Comparison of ENCODE assay signal across 8 cellular contexts in the genomic region with DNA sequence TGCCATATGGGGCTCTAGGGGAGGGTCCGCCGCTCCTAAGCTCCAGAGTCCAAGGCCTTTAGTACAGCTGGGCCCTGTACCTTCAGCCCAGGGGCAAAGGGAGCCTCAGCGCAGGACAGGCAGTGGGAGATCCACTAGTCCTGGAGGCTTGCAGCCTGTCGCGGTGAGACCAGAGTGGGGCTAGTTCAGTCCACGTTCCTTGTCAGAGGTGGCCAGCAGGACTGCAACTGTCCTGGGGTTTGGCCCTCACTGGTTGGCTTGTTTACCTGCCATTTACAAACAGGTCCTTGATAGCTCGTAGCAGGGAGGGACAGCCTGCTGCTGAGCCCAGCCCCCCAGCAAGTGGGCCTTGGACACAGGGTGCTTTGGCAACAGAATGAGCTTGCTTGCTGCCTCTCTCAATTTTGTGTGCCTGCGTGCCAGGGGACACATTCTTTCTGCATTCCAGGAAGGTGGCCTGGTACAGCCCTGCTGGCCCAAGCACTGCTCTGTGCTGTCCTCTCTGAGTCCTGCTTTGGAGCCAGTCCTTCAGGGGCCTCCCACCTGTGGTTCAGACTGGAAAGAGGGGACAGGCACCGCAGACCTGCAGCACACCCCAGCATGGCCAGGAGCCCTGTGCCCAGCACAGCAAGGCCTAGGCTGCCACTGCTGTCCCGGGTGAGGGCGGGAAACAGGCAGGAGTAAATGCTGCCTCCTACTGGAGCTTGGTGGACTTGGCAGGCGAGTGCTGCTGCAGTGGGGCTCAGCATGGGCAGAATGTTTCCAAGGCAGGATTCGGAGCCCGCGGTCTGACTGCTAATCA. TPM values are rescaled to one million over a fixed set of nuclear protein-coding genes. Genes with fewer than 3 reads are reported as not detected.
A peak's percentile ranks its signal among the peaks of the same experiment; 100 is the strongest.
DNase-seq lines count a peak whose midpoint lies in the region; ATAC-seq and TF ChIP-seq lines count a peak whose summit lies in the region.

No MANE protein-coding gene starts in this region.

- peaks cover 4% of the 10 kb centered on the region for H3K4me1 Mint-ChIP-seq in activated CD8-positive, alpha-beta memory T cell treated with anti-CD3 and anti-CD28 coated beads, Interleukin-2, amount 10 ng/mL, durations not matched to agents 7 days and 5 days
- peaks cover 26% of the 10 kb centered on the region for H3K4me1 Mint-ChIP-seq in glutamatergic neuron (ENCODE audit: low read depth, unreplicated experiment)

- DNase-seq in CMK (ENCODE audit: low read depth) (peak; percentile 32), HuH-7 (ENCODE audit: low spot score) (peak; percentile 90), glutamatergic neuron (peak; percentile 69), renal cortical epithelial cell (ENCODE audit: low read depth) (peak; percentile 43), HPDE6-E6E7 (ENCODE audit: extremely low spot score) (no peak), NCI-H1417 (lab: John Stamatoyannopoulos, UW) (no peak)
- peak; percentile 57 for DNase-seq in activated CD8-positive, alpha-beta memory T cell treated with anti-CD3 and anti-CD28 coated beads, Interleukin-2, amount 10 ng/mL, durations not matched to agents 7 days and 5 days

- no peak overlapping the region for H3K27ac Mint-ChIP-seq in activated CD8-positive, alpha-beta memory T cell treated with anti-CD3 and anti-CD28 coated beads, Interleukin-2, amount 10 ng/mL, durations not matched to agents 7 days and 5 days
- H3K27ac Mint-ChIP-seq in glutamatergic neuron (ENCODE audit: unreplicated experiment): no peak overlapping the region

- H3K4me3 Mint-ChIP-seq in activated CD8-positive, alpha-beta memory T cell treated with anti-CD3 and anti-CD28 coated beads, Interleukin-2, amount 10 ng/mL, durations not matched to agents 7 days and 5 days: no peak overlapping the region
- H3K4me3 Mint-ChIP-seq in glutamatergic neuron (ENCODE audit: unreplicated experiment): no peak overlapping the region

- H3K36me3 Mint-ChIP-seq in activated CD8-positive, alpha-beta memory T cell treated with anti-CD3 and anti-CD28 coated beads, Interleukin-2, amount 10 ng/mL, durations not matched to agents 7 days and 5 days: no peaks in the 10 kb centered on the region
- H3K36me3 Mint-ChIP-seq in glutamatergic neuron (ENCODE audit: unreplicated experiment): no peaks in the 10 kb centered on the region

- TF ChIP-seq CTCF in glutamatergic neuron (IDR thresholded peaks at IDR 0.05; ENCODE audit: partially characterized antibody, unreplicated experiment): peak; percentile 62

- ATAC-seq in activated CD8-positive, alpha-beta memory T cell treated with anti-CD3 and anti-CD28 coated beads, Interleukin-2, amount 10 ng/mL, durations not matched to agents 7 days and 5 days: peak; percentile 69
- ATAC-seq in HG02884 (IDR thresholded peaks at IDR 0.05; ENCODE audit: unreplicated experiment): no peak

- CTCF ChIA-PET in activated CD8-positive, alpha-beta memory T cell treated with anti-CD3 and anti-CD28 coated beads, Interleukin-2, amount 10 ng/mL, durations not matched to agents 7 days and 5 days (lab: Charles Lee): interaction anchor here (0.8 to 3.5 kb wide), 14 partner anchors 10 to 193 kb away, joined by 3 to 16 read pairs (median 4); a partner anchor contains a TSS

- H3K27me3 Mint-ChIP-seq in activated CD8-positive, alpha-beta memory T cell treated with anti-CD3 and anti-CD28 coated beads, Interleukin-2, amount 10 ng/mL, durations not matched to agents 7 days and 5 days: no peaks in the 10 kb centered on the region
- peaks cover 5% of the 10 kb centered on the region for H3K27me3 Mint-ChIP-seq in glutamatergic neuron (ENCODE audit: unreplicated experiment)

- H3K9me3 Mint-ChIP-seq in activated CD8-positive, alpha-beta memory T cell treated with anti-CD3 and anti-CD28 coated beads, Interleukin-2, amount 10 ng/mL, durations not matched to agents 7 days and 5 days (ENCODE audit: low read depth): no peaks in the 10 kb centered on the region
- H3K9me3 Mint-ChIP-seq in glutamatergic neuron (ENCODE audit: unreplicated experiment): peaks cover 6% of the 10 kb centered on the region

RNA-seq across cellular contexts. Expression of a gene that starts 15.2 kb away (rescaled TPM):
- 10 to 100 TPM; 13.2 to 13.5 TPM for total RNA-seq in activated CD8-positive, alpha-beta memory T cell treated with anti-CD3 and anti-CD28 coated beads, Interleukin-2, amount 10 ng/mL, durations not matched to agents 7 days and 5 days
- total RNA-seq in glutamatergic neuron (ENCODE audit: unreplicated experiment) (5.0 TPM), renal cortical epithelial cell (14.8 and 31.5 TPM in 2 replicates)

RNA-seq across cellular contexts. Expression of a gene that starts 43.0 kb away (rescaled TPM):
- 1 to 10 TPM; 8.2 to 9.0 TPM for total RNA-seq in activated CD8-positive, alpha-beta memory T cell treated with anti-CD3 and anti-CD28 coated beads, Interleukin-2, amount 10 ng/mL, durations not matched to agents 7 days and 5 days
- total RNA-seq in glutamatergic neuron (ENCODE audit: unreplicated experiment): 78.6 TPM
- 22.4 and 34.7 TPM in 2 replicates for total RNA-seq in renal cortical epithelial cell

Comparison
In these comparisons a context has a peak if more than half of its experiments do, and no peak if none do; other contexts are left out.
1. DNase-seq: peak in CMK (single experiment), HuH-7 (single experiment), activated CD8-positive, alpha-beta memory T cell treated with anti-CD3 and anti-CD28 coated beads, Interleukin-2, amount 10 ng/mL, durations not matched to agents 7 days and 5 days (single experiment), glutamatergic neuron (single experiment) and renal cortical epithelial cell (single experiment); none in HPDE6-E6E7 (single experiment) and NCI-H1417 (0 of 3).